Comparison of ENCODE assay signal across 1 cellular context in the genomic region with DNA sequence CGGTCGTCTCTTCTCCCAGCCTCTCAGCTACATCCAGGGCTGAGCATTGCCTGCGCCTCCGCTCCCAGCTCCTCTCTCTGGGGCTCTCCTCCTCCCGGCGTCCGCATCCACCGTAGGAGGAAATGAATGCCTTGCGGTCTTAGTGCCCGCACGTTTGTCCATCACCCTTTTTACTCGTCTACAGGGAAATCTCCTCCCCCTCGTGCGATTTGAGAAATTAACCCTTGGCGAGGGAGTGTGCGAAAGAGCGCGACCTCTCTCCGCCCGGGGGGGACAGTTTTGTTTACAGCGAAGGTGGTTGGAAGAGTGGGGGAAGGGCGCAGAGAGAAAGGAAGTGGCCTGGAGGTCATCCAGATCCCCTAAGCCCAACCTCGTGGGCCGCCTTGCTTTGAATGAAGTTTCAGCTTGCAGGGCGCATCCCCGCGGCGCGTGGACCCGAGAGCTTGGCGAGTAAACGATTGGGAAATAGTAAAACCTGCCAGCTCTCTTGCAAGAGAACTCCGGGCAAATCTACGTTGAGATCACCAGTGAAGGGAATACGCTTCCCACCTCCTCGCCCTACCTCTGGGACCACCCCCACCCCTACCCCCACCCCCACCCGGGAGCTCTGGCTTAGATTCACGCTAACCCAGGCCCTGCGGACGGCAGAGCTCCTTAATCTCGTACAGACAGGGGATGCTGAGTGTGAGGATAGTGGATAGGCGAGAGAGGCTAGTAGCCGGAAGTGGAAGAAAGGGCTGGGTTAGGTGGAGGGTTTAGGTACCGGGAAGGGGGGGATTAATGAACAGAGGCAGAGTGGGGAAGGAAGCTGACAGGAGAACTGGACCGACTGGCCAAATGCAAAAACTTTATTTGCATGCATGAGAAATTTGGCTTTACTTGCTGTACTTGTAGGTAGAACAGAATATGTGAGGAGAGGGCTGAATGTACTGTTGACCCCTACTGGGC.
TF ChIP-seq lines count a peak whose summit lies in the region.

A gene with protein sequence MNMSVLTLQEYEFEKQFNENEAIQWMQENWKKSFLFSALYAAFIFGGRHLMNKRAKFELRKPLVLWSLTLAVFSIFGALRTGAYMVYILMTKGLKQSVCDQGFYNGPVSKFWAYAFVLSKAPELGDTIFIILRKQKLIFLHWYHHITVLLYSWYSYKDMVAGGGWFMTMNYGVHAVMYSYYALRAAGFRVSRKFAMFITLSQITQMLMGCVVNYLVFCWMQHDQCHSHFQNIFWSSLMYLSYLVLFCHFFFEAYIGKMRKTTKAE (minus strand): TSS at position 144 of the 948 bp plus-strand sequence. CDS start 280 bp downstream, outside the sequence.

TF ChIP-seq in HepG2, 621 proteins besides CTCF, POLR2A, EP300 and RAD21 (continued from another document and continues in another):
- TF ChIP-seq GFI1 (CRISPR knock-in tag; IDR thresholded peaks at IDR 0.05; ENCODE audit: borderline replicate concordance): no peak; the same call in 1 of the 2 replicates
- no peak for TF ChIP-seq ELF4 (CRISPR knock-in tag; IDR thresholded peaks at IDR 0.05; ENCODE audit: borderline replicate concordance)
- TF ChIP-seq, protein P1, sequence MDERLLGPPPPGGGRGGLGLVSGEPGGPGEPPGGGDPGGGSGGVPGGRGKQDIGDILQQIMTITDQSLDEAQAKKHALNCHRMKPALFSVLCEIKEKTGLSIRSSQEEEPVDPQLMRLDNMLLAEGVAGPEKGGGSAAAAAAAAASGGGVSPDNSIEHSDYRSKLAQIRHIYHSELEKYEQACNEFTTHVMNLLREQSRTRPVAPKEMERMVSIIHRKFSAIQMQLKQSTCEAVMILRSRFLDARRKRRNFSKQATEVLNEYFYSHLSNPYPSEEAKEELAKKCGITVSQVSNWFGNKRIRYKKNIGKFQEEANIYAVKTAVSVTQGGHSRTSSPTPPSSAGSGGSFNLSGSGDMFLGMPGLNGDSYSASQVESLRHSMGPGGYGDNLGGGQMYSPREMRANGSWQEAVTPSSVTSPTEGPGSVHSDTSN (CRISPR knock-in tag; IDR thresholded peaks at IDR 0.05): no peak
- no peak for TF ChIP-seq SCMH1 (CRISPR knock-in tag; IDR thresholded peaks at IDR 0.05; ENCODE audit: borderline replicate concordance)
- no peak; the same call in 1 of the 2 replicates for TF ChIP-seq REL (CRISPR knock-in tag; conservative IDR thresholded peaks at IDR 0.05)
- no peak for TF ChIP-seq ZFP37 (CRISPR knock-in tag; IDR thresholded peaks at IDR 0.05; ENCODE audit: borderline replicate concordance)
- TF ChIP-seq KAT8 (CRISPR knock-in tag; IDR thresholded peaks at IDR 0.05): peak; percentile 69
- no peak for TF ChIP-seq TOPORS (CRISPR knock-in tag; IDR thresholded peaks at IDR 0.05)
- no peak for TF ChIP-seq ZKSCAN5 (CRISPR knock-in tag; IDR thresholded peaks at IDR 0.05)
- no peak for TF ChIP-seq ZNF747 (CRISPR knock-in tag; IDR thresholded peaks at IDR 0.05; ENCODE audit: borderline replicate concordance)
- no peak for TF ChIP-seq TCF12 (IDR thresholded peaks at IDR 0.05)
- TF ChIP-seq TCF12 (CRISPR knock-in tag; IDR thresholded peaks at IDR 0.05): 0 out of 2 replicates have a peak, but pooled peaks have one; percentile 48
- TF ChIP-seq, protein P2, sequence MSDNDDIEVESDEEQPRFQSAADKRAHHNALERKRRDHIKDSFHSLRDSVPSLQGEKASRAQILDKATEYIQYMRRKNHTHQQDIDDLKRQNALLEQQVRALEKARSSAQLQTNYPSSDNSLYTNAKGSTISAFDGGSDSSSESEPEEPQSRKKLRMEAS (IDR thresholded peaks at IDR 0.05): peak; percentile 88
- TF ChIP-seq, protein P3, sequence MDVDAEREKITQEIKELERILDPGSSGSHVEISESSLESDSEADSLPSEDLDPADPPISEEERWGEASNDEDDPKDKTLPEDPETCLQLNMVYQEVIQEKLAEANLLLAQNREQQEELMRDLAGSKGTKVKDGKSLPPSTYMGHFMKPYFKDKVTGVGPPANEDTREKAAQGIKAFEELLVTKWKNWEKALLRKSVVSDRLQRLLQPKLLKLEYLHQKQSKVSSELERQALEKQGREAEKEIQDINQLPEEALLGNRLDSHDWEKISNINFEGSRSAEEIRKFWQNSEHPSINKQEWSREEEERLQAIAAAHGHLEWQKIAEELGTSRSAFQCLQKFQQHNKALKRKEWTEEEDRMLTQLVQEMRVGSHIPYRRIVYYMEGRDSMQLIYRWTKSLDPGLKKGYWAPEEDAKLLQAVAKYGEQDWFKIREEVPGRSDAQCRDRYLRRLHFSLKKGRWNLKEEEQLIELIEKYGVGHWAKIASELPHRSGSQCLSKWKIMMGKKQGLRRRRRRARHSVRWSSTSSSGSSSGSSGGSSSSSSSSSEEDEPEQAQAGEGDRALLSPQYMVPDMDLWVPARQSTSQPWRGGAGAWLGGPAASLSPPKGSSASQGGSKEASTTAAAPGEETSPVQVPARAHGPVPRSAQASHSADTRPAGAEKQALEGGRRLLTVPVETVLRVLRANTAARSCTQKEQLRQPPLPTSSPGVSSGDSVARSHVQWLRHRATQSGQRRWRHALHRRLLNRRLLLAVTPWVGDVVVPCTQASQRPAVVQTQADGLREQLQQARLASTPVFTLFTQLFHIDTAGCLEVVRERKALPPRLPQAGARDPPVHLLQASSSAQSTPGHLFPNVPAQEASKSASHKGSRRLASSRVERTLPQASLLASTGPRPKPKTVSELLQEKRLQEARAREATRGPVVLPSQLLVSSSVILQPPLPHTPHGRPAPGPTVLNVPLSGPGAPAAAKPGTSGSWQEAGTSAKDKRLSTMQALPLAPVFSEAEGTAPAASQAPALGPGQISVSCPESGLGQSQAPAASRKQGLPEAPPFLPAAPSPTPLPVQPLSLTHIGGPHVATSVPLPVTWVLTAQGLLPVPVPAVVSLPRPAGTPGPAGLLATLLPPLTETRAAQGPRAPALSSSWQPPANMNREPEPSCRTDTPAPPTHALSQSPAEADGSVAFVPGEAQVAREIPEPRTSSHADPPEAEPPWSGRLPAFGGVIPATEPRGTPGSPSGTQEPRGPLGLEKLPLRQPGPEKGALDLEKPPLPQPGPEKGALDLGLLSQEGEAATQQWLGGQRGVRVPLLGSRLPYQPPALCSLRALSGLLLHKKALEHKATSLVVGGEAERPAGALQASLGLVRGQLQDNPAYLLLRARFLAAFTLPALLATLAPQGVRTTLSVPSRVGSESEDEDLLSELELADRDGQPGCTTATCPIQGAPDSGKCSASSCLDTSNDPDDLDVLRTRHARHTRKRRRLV (CRISPR knock-in tag; IDR thresholded peaks at IDR 0.05): no peak
- no peak for TF ChIP-seq SOX6 (IDR thresholded peaks at IDR 0.05)
- peak; percentile 79 for TF ChIP-seq SOX6 (CRISPR knock-in tag; IDR thresholded peaks at IDR 0.05)
- no peak for TF ChIP-seq KLF12 (CRISPR knock-in tag; IDR thresholded peaks at IDR 0.05; ENCODE audit: borderline replicate concordance)
- TF ChIP-seq KDM2A (CRISPR knock-in tag; IDR thresholded peaks at IDR 0.05; ENCODE audit: borderline replicate concordance, low read depth): peak; percentile 77
- TF ChIP-seq, protein P4, sequence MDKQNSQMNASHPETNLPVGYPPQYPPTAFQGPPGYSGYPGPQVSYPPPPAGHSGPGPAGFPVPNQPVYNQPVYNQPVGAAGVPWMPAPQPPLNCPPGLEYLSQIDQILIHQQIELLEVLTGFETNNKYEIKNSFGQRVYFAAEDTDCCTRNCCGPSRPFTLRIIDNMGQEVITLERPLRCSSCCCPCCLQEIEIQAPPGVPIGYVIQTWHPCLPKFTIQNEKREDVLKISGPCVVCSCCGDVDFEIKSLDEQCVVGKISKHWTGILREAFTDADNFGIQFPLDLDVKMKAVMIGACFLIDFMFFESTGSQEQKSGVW (CRISPR knock-in tag; IDR thresholded peaks at IDR 0.05; ENCODE audit: borderline replicate concordance): no peak
- no peak for TF ChIP-seq ZNF337 (CRISPR knock-in tag; IDR thresholded peaks at IDR 0.05; ENCODE audit: borderline replicate concordance, low read depth)
- TF ChIP-seq ZMAT3 (CRISPR knock-in tag; conservative IDR thresholded peaks at IDR 0.05): 0 out of 2 replicates have a peak, but pooled peaks have one; percentile 40
- 0 out of 2 replicates have a peak, but pooled peaks have one; percentile 73 for TF ChIP-seq ZNF350 (CRISPR knock-in tag; IDR thresholded peaks at IDR 0.05; ENCODE audit: borderline replicate concordance, low read depth)
- TF ChIP-seq, protein P5, sequence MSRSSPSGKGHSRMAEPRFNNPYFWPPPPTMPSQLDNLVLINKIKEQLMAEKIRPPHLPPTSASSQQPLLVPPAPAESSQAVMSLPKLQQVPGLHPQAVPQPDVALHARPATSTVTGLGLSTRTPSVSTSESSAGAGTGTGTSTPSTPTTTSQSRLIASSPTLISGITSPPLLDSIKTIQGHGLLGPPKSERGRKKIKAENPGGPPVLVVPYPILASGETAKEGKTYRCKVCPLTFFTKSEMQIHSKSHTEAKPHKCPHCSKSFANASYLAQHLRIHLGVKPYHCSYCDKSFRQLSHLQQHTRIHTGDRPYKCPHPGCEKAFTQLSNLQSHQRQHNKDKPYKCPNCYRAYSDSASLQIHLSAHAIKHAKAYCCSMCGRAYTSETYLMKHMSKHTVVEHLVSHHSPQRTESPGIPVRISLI (CRISPR knock-in tag; IDR thresholded peaks at IDR 0.05; ENCODE audit: borderline replicate concordance): no peak; the same call in 1 of the 2 replicates
- 0 out of 2 replicates have a peak, but pooled peaks have one; percentile 59 for TF ChIP-seq ZNF790 (CRISPR knock-in tag; IDR thresholded peaks at IDR 0.05; ENCODE audit: borderline replicate concordance)
- TF ChIP-seq ZNF30 (CRISPR knock-in tag; IDR thresholded peaks at IDR 0.05): no peak
- TF ChIP-seq ZNF672 (CRISPR knock-in tag; IDR thresholded peaks at IDR 0.05): no peak
- peak; percentile 59 for TF ChIP-seq FOSL2 (CRISPR knock-in tag; IDR thresholded peaks at IDR 0.05)
- no peak for TF ChIP-seq STAT5B (CRISPR knock-in tag; IDR thresholded peaks at IDR 0.05)
- peak; percentile 36; the same call in 1 of the 2 replicates for TF ChIP-seq IRF2 (CRISPR knock-in tag; IDR thresholded peaks at IDR 0.05)
- TF ChIP-seq GLI4 (CRISPR knock-in tag; IDR thresholded peaks at IDR 0.05; ENCODE audit: borderline replicate concordance): no peak
- peak; percentile 92 for TF ChIP-seq NR2F6 (IDR thresholded peaks at IDR 0.05)
- TF ChIP-seq NR2F6 (CRISPR knock-in tag; IDR thresholded peaks at IDR 0.05): peak; percentile 92
- TF ChIP-seq ZNF234 (CRISPR knock-in tag; conservative IDR thresholded peaks at IDR 0.05): no peak
- TF ChIP-seq ZNF850 (CRISPR knock-in tag; conservative IDR thresholded peaks at IDR 0.05): no peak
- TF ChIP-seq, protein P6, sequence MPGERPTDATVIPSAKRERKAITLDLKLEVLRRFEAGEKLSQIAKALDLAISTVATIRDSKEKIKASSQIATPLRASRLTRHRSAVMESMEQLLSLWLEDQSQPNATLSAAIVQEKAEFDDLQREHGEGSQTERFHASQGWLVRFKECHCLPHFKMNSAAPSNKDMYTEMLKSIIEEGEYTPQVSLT (CRISPR knock-in tag; IDR thresholded peaks at IDR 0.05; ENCODE audit: borderline replicate concordance, low read depth): no peak
- TF ChIP-seq, protein P7, sequence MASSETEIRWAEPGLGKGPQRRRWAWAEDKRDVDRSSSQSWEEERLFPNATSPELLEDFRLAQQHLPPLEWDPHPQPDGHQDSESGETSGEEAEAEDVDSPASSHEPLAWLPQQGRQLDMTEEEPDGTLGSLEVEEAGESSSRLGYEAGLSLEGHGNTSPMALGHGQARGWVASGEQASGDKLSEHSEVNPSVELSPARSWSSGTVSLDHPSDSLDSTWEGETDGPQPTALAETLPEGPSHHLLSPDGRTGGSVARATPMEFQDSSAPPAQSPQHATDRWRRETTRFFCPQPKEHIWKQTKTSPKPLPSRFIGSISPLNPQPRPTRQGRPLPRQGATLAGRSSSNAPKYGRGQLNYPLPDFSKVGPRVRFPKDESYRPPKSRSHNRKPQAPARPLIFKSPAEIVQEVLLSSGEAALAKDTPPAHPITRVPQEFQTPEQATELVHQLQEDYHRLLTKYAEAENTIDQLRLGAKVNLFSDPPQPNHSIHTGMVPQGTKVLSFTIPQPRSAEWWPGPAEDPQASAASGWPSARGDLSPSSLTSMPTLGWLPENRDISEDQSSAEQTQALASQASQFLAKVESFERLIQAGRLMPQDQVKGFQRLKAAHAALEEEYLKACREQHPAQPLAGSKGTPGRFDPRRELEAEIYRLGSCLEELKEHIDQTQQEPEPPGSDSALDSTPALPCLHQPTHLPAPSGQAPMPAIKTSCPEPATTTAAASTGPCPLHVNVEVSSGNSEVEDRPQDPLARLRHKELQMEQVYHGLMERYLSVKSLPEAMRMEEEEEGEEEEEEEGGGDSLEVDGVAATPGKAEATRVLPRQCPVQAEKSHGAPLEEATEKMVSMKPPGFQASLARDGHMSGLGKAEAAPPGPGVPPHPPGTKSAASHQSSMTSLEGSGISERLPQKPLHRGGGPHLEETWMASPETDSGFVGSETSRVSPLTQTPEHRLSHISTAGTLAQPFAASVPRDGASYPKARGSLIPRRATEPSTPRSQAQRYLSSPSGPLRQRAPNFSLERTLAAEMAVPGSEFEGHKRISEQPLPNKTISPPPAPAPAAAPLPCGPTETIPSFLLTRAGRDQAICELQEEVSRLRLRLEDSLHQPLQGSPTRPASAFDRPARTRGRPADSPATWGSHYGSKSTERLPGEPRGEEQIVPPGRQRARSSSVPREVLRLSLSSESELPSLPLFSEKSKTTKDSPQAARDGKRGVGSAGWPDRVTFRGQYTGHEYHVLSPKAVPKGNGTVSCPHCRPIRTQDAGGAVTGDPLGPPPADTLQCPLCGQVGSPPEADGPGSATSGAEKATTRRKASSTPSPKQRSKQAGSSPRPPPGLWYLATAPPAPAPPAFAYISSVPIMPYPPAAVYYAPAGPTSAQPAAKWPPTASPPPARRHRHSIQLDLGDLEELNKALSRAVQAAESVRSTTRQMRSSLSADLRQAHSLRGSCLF (CRISPR knock-in tag; IDR thresholded peaks at IDR 0.05; ENCODE audit: borderline replicate concordance): no peak
- no peak for TF ChIP-seq SRSF4 (IDR thresholded peaks at IDR 0.05; ENCODE audit: low read depth, low read length, poor library complexity, severe bottlenecking)
- TF ChIP-seq ZBTB8A (CRISPR knock-in tag; IDR thresholded peaks at IDR 0.05; ENCODE audit: borderline replicate concordance, low read depth): no peak
- no peak for TF ChIP-seq SNRNP70 (IDR thresholded peaks at IDR 0.05; ENCODE audit: low read depth, low read length)
- TF ChIP-seq, protein P8, sequence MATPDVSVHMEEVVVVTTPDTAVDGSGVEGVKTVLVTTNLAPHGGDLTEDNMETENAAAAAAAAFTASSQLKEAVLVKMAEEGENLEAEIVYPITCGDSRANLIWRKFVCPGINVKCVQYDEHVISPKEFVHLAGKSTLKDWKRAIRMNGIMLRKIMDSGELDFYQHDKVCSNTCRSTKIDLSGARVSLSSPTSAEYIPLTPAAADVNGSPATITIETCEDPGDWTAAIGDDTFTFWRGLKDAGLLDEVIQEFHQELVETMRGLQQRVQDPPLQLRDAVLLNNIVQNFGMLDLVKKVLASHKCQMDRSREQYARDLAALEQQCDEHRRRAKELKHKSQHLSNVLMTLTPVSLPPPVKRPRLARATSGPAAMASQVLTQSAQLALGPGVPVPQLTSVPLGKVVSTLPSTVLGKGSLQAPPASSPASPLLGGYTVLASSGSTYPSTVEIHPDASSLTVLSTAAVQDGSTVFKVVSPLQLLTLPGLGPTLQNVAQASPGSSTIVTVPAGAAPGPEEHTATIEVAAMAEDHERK (CRISPR knock-in tag; IDR thresholded peaks at IDR 0.05; ENCODE audit: low read depth): no peak
